15 cellular contexts compared by ENCODE assay signal in genomic region chr12:27907766-27908165, GRCh38.
DNase-seq lines count a peak whose midpoint lies in the region; ATAC-seq and TF ChIP-seq lines count a peak whose summit lies in the region.
"Had no signal": no experiment of that assay in that cellular context is flagged by ENCODE, and none has a peak within 500 bp of the region (broad histone marks: within the 10 kb centered on the region; RNA-seq: fewer than 3 reads in every experiment).

No MANE protein-coding gene starts in this region.

- H3K27ac ChIP-seq in C4-2B: peak overlapping the region; percentile 75; the same call in 1 of the 2 replicates

- no peaks in the 10 kb centered on the region for H3K4me1 ChIP-seq in adipocyte (ENCODE audit: control insufficient read depth, insufficient read depth, low read length)

- H3K27me3 ChIP-seq in adipocyte (replicated peaks; ENCODE audit: control insufficient read depth, insufficient read depth, low read length): no peaks in the 10 kb centered on the region

- DNase-seq in HS-27A (ENCODE audit: low read depth): peak; percentile 34
- DNase-seq in adipocyte (ENCODE audit: low read depth): peak; percentile 24
- DNase-seq in iris pigment epithelial cell (ENCODE audit: low read depth): peak; percentile 30
- DNase-seq in activated CD4-positive, CD25-positive, alpha-beta regulatory T cell (lab: John Stamatoyannopoulos, UW): no peak
- DNase-seq in NCI-H345 treated with DMSO at 0.1 percent for 48 hours (lab: John Stamatoyannopoulos, UW; ENCODE audit: unreplicated experiment): no peak
- DNase-seq in dermis blood vessel endothelial cell: no peak
- DNase-seq: C1 segment of cervical spinal cord, H7, KG1, NCI-H1105, NCI-H1694 treated with DMSO at 0.1 percent for 48 hours, NCI-H446 treated with DMSO at 0.1 percent for 48 hours, NCI-H82 had no signal

- H3K4me3 ChIP-seq in adipocyte (ENCODE audit: low read length): no peak overlapping the region

- H3K9me3 ChIP-seq in adipocyte (ENCODE audit: control insufficient read depth, low read length): peaks cover 6% of the 10 kb centered on the region

- no peak for TF ChIP-seq CTCF in C4-2B (conservative IDR thresholded peaks at IDR 0.05)

- no peaks in the 10 kb centered on the region for H3K36me3 ChIP-seq in adipocyte (ENCODE audit: control insufficient read depth, insufficient read depth, low read length, severe bottlenecking)

- no peak overlapping the region for H3K9ac ChIP-seq in adipocyte (ENCODE audit: low read length)

- no peak for ATAC-seq in HG02759 (IDR thresholded peaks at IDR 0.05; ENCODE audit: unreplicated experiment)

Comparison
In these comparisons a context has a peak if more than half of its experiments do, and no peak if none do; other contexts are left out.
1. DNase-seq: peak in HS-27A (single experiment), adipocyte (single experiment) and iris pigment epithelial cell (single experiment); none in activated CD4-positive, CD25-positive, alpha-beta regulatory T cell (0 of 4), NCI-H345 treated with DMSO at 0.1 percent for 48 hours (single experiment) and dermis blood vessel endothelial cell (single experiment).